15 cellular contexts compared by ENCODE assay signal in genomic region chr10:28806481-28806880, GRCh38.
DNase-seq lines count a peak whose midpoint lies in the region; ATAC-seq, FAIRE-seq and TF ChIP-seq lines count a peak whose summit lies in the region.
"Had no signal": no experiment of that assay in that cellular context is flagged by ENCODE, and none has a peak within 500 bp of the region (broad histone marks: within the 10 kb centered on the region; RNA-seq: fewer than 3 reads in every experiment).

No MANE protein-coding gene starts in this region.

- 23% methylated on average over 5 of the region's 5 CpGs for WGBS in right cardiac atrium
- 3 to 14% (median 5%) methylated on average over 5 of the region's 5 CpGs for WGBS in ovary, 3 donors
- WGBS in aorta, 2 donors = 3 to 4% methylated on average over 5 of the region's 5 CpGs
- WGBS in tibial nerve, 2 donors = 50 to 57% methylated on average over 5 of the region's 5 CpGs

- TF ChIP-seq POLR2A in ovary (IDR thresholded peaks at IDR 0.05) = no peak
- TF ChIP-seq POLR2A in tibial nerve (IDR thresholded peaks at IDR 0.05) = no peak

- intact Hi-C loops in right cardiac atrium (cut with DNase I) = loop anchor here in 2 of 4 donors (5.0 to 10.0 kb wide), 2 partner anchors 76 to 122 kb away; no protein-coding TSS in a partner anchor
- intact Hi-C loops in ovary (cut with DNase I) = loop anchor here in 2 of 4 donors (10.0 kb wide), 1 partner anchor 132 kb away; the partner anchor contains the start of gene BAMBI (in 2 of the 2)
- intact Hi-C loops in aorta (cut with DNase I) = loop anchor here (5.0 to 10.0 kb wide), 4 partner anchors 71 to 188 kb away; partner anchors contain the start of gene BAMBI (in 1 of the 2)
- intact Hi-C loops in kidney (cut with DNase I) = no loop called here

- H3K36me3 ChIP-seq in ovary (no peaks in the 10 kb centered on the region), aorta (ENCODE audit: control insufficient read depth in 1 of 2, insufficient read depth in 2 of 2, low read length in 1 of 2) (no peaks in the 10 kb centered on the region), tibial nerve (no peaks in the 10 kb centered on the region), kidney (ENCODE audit: control insufficient read depth in 1 of 2, insufficient read depth in 2 of 2, low read length in 2 of 2) (no peaks in the 10 kb centered on the region)
- H3K36me3 ChIP-seq: Peyer's patch had no signal

- TF ChIP-seq CTCF in choroid plexus epithelial cell (conservative IDR thresholded peaks at IDR 0.05; ENCODE audit: low read depth, low read length) (no peak), ovary (IDR thresholded peaks at IDR 0.05) (no peak), tibial nerve (IDR thresholded peaks at IDR 0.05) (no peak), kidney (IDR thresholded peaks at IDR 0.05; ENCODE audit: borderline replicate concordance, extremely low read depth, insufficient read depth) (no peak)

- H3K4me1 ChIP-seq in right cardiac atrium (ENCODE audit: control insufficient read depth, insufficient read depth, low read length) (peaks cover 4% of the 10 kb centered on the region), ovary (ENCODE audit: insufficient read depth) (peaks cover 19% of the 10 kb centered on the region), aorta (ENCODE audit: control insufficient read depth in 1 of 2, insufficient read depth in 2 of 2, low read length in 2 of 2) (peaks cover 0 to 3% of the 10 kb centered on the region in 2 donors), tibial nerve (peaks cover 0 to 18% (median 3%) of the 10 kb centered on the region in 4 donors), kidney (ENCODE audit: control insufficient read depth in 1 of 2, insufficient read depth in 1 of 2, low read depth in 1 of 2, low read length in 2 of 2) (peaks cover 9% of the 10 kb centered on the region in 2 donors)
- H3K4me1 ChIP-seq: Peyer's patch had no signal

- no peak for FAIRE-seq in kidney (lab: Jason Lieb, UNC)
- FAIRE-seq: H54 had no signal

- H3K27me3 ChIP-seq in right cardiac atrium (ENCODE audit: control insufficient read depth, insufficient read depth) (no peaks in the 10 kb centered on the region), ovary (no peaks in the 10 kb centered on the region), aorta (ENCODE audit: control insufficient read depth in 1 of 2, insufficient read depth in 2 of 2, low read length in 1 of 2) (no peaks in the 10 kb centered on the region), tibial nerve (no peaks in the 10 kb centered on the region)
- H3K27me3 ChIP-seq: Peyer's patch had no signal

- H3K4me3 ChIP-seq in choroid plexus epithelial cell (ENCODE audit: low read depth, low read length) (no peak overlapping the region), right cardiac atrium (ENCODE audit: low read length) (no peak overlapping the region), ovary (no peak overlapping the region), aorta (ENCODE audit: low read length in 2 of 2) (no peak overlapping the region), tibial nerve (no peak overlapping the region), kidney (ENCODE audit: low read length in 2 of 2) (peak overlapping the region in 1 of 2 donors; percentile 7)
- H3K4me3 ChIP-seq: Peyer's patch had no signal

- H3K9ac ChIP-seq in kidney (ENCODE audit: low read length in 2 of 2) = no peak overlapping the region

- H3K9me3 ChIP-seq in right cardiac atrium (ENCODE audit: control insufficient read depth, low read length) = no peaks in the 10 kb centered on the region
- no peaks in the 10 kb centered on the region for H3K9me3 ChIP-seq in ovary
- no peaks in the 10 kb centered on the region for H3K9me3 ChIP-seq in aorta (ENCODE audit: control insufficient read depth, low read length)
- no peaks in the 10 kb centered on the region for H3K9me3 ChIP-seq in tibial nerve
- no peaks in the 10 kb centered on the region for H3K9me3 ChIP-seq in kidney (ENCODE audit: control insufficient read depth in 1 of 2, low read length in 2 of 2)
- H3K9me3 ChIP-seq: Peyer's patch had no signal

- H3K27ac ChIP-seq in right cardiac atrium (ENCODE audit: low read length) = peak overlapping the region; percentile 40
- peak overlapping the region; percentile 82 to 88 for H3K27ac ChIP-seq in ovary
- peak overlapping the region; percentile 31 to 95 for H3K27ac ChIP-seq in aorta (ENCODE audit: low read depth in 1 of 2, low read length in 2 of 2)
- H3K27ac ChIP-seq in tibial nerve = no peak overlapping the region
- peak overlapping the region in 1 of 2 donors; percentile 40 for H3K27ac ChIP-seq in kidney (ENCODE audit: low read depth in 2 of 2, low read length in 2 of 2)
- H3K27ac ChIP-seq: epithelial cell of prostate had no signal

- ATAC-seq in right cardiac atrium = peak; percentile 54 to 64
- peak; percentile 82 for ATAC-seq in aorta (ENCODE audit: low FRiP score)
- no peak for ATAC-seq in GM21737 (IDR thresholded peaks at IDR 0.05; ENCODE audit: unreplicated experiment)

- TF ChIP-seq EP300 in ovary (IDR thresholded peaks at IDR 0.05) (no peak), tibial nerve (IDR thresholded peaks at IDR 0.05) (no peak)

- peak; percentile 25 for DNase-seq in choroid plexus epithelial cell (ENCODE audit: low read depth)
- no peak for DNase-seq in right cardiac atrium
- DNase-seq in ovary = peak in 4 of 5 donors; percentile 48 to 61 (median 58)
- no peak for DNase-seq in aorta
- DNase-seq in tibial nerve (ENCODE audit: low spot score in 2 of 2) = no peak
- no peak for DNase-seq in kidney
- DNase-seq: DMS79 treated with DMSO at 0.1 percent for 48 hours, Kasumi-1, NCI-H1930, NCI-H524 treated with DMSO at 0.1 percent for 48 hours, nucleus accumbens, Peyer's patch had no signal

Comparison
In these comparisons a context has a peak if more than half of its experiments do, and no peak if none do; other contexts are left out.
1. DNase-seq: peak in choroid plexus epithelial cell (single experiment) and ovary (4 of 5); none in right cardiac atrium (0 of 3), aorta (0 of 2), tibial nerve (0 of 2) and kidney (single experiment).
2. H3K27ac ChIP-seq: peak in right cardiac atrium (single experiment), ovary (2 of 2) and aorta (2 of 2); none in tibial nerve (0 of 4).